23 cellular contexts compared by ENCODE assay signal in the genomic region with DNA sequence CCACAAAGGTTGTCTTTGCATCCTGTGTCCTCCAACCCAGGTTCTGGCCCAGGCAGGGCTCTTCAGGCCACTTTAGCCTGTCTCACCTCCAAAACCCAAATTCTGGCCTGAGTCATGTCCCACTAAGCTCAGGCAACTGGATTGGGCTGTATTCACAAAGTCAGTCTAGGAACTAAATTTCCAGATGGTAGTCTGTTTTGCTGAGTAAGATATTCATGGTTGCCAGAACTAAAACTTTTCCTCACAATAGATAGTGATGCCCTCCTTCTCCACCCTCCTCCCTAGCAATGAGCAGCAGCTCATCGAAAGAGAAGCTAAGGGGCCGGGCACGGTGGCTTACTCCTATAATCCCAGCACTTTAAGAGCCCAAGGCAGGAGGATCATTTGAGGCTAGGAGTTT. TPM values are rescaled to one million over a fixed set of nuclear protein-coding genes. Genes with fewer than 3 reads are reported as not detected.
"Had no signal": no experiment of that assay in that cellular context is flagged by ENCODE, and none has a peak within 500 bp of the region (broad histone marks: within the 10 kb centered on the region; RNA-seq: fewer than 3 reads in every experiment).

No MANE protein-coding gene starts in this region.

- H3K9me3 ChIP-seq: MG63, SJSA1 had no signal

- H3K36me3 ChIP-seq: MG63 had no signal

- FAIRE-seq: RCC 7860 had no signal

- H3K4me3 ChIP-seq: MG63, SJSA1, SK-N-MC had no signal

- H3K27ac ChIP-seq: SJSA1, SK-N-MC had no signal

- DNase-seq: Karpas-422, KG1, MG63, NCI-H1092, NCI-H1105 treated with DMSO at 0.1 percent for 48 hours, NCI-H1417 treated with DMSO at 0.1 percent for 48 hours, NCI-H146, NCI-H1694 treated with DMSO at 0.1 percent for 48 hours, NCI-H1930, NCI-H2081, NCI-H2107, NCI-H2227 treated with DMSO at 0.1 percent for 48 hours, NCI-H524, NCI-H526 treated with DMSO at 0.1 percent for 48 hours, NCI-H774, Right ventricle myocardium superior, RPMI8226, SIG-M5 had no signal

- H3K27me3 ChIP-seq: MG63, SJSA1 had no signal

RNA-seq across cellular contexts. Expression of a gene that starts 21.8 kb away (rescaled TPM):
- total RNA-seq: HT1080, NCI-H460, Right ventricle myocardium superior, SJSA1 had no signal
